In genomic region chr3:179336345-179336929, GRCh38 we compare ENCODE assay signal across 1 cellular context.
TF ChIP-seq lines count a peak whose summit lies in the region.

No MANE protein-coding gene starts in this region.

TF ChIP-seq in K562, 482 proteins besides CTCF, POLR2A, EP300 and RAD21 (continues in another document):
- no peak for TF ChIP-seq UBTF (IDR thresholded peaks at IDR 0.05; ENCODE audit: borderline replicate concordance in 1 of 2, low read depth in 2 of 2, low read length in 2 of 2)
- no peak for TF ChIP-seq THRA (IDR thresholded peaks at IDR 0.05)
- no peak for TF ChIP-seq ZNF280A (IDR thresholded peaks at IDR 0.05; ENCODE audit: low read depth, partially characterized antibody)
- 0 out of 2 replicates have a peak, but pooled peaks have one; percentile 25 for TF ChIP-seq CBFA2T2 (conservative IDR thresholded peaks at IDR 0.05)
- no peak for TF ChIP-seq ZBTB5 (IDR thresholded peaks at IDR 0.05)
- TF ChIP-seq KHSRP (IDR thresholded peaks at IDR 0.05): no peak
- peak; percentile 73 for TF ChIP-seq TCF3 (CRISPR knock-in tag; IDR thresholded peaks at IDR 0.05)
- no peak for TF ChIP-seq ZNF263 (CRISPR knock-in tag; IDR thresholded peaks at IDR 0.05; ENCODE audit: borderline replicate concordance)
- TF ChIP-seq MBD1 (CRISPR knock-in tag; IDR thresholded peaks at IDR 0.05): no peak
- TF ChIP-seq TEAD4 (IDR thresholded peaks at IDR 0.05; ENCODE audit: low read length): peak; percentile 68; the same call in 1 of the 2 replicates
- TF ChIP-seq TEAD4 (CRISPR knock-in tag; IDR thresholded peaks at IDR 0.05; ENCODE audit: borderline replicate concordance): no peak
- peak; percentile 56 for TF ChIP-seq TAL1 (IDR thresholded peaks at IDR 0.05)
- no peak for TF ChIP-seq NR1H2 (CRISPR knock-in tag; IDR thresholded peaks at IDR 0.05)
- 0 out of 2 replicates have a peak, but pooled peaks have one; percentile 14 for TF ChIP-seq RFX1 (IDR thresholded peaks at IDR 0.05)
- peak; percentile 34; the same call in 1 of the 2 replicates for TF ChIP-seq HMBOX1 (IDR thresholded peaks at IDR 0.05)
- no peak for TF ChIP-seq DPF2 (IDR thresholded peaks at IDR 0.05)
- TF ChIP-seq EZH2 (IDR thresholded peaks at IDR 0.05; ENCODE audit: borderline replicate concordance, low read depth, low read length): no peak
- no peak for TF ChIP-seq MBD2 (IDR thresholded peaks at IDR 0.05; ENCODE audit: borderline replicate concordance, low read depth)
- no peak for TF ChIP-seq MLLT1 (IDR thresholded peaks at IDR 0.05)
- no peak for TF ChIP-seq RBBP5 (IDR thresholded peaks at IDR 0.05; ENCODE audit: borderline replicate concordance, insufficient read depth, low read length, poor library complexity, severe bottlenecking)
- TF ChIP-seq ATF1 (CRISPR knock-in tag; IDR thresholded peaks at IDR 0.05): no peak
- no peak for TF ChIP-seq ATF1 (tag; IDR thresholded peaks at IDR 0.05)
- no peak for TF ChIP-seq TAF9B (IDR thresholded peaks at IDR 0.05; ENCODE audit: partially characterized antibody)
- TF ChIP-seq POLR2AphosphoS5 (IDR thresholded peaks at IDR 0.05; ENCODE audit: control insufficient read depth, insufficient read depth, low read depth, low read length): no peak
- peak; percentile 44 for TF ChIP-seq CBFA2T3 (IDR thresholded peaks at IDR 0.05)
- TF ChIP-seq CSDE1 (IDR thresholded peaks at IDR 0.05): no peak
- TF ChIP-seq SNRNP70 (optimal IDR thresholded peaks at IDR 0.05; ENCODE audit: low read depth, low read length): no peak
- TF ChIP-seq MAFF (IDR thresholded peaks at IDR 0.05; ENCODE audit: low read length): no peak
- TF ChIP-seq USF2 (CRISPR knock-in tag; IDR thresholded peaks at IDR 0.05): no peak
- no peak for TF ChIP-seq TGIF2 (CRISPR knock-in tag; IDR thresholded peaks at IDR 0.05)
- TF ChIP-seq HDAC1 (IDR thresholded peaks at IDR 0.05): no peak
- no peak for TF ChIP-seq OTX1 (CRISPR knock-in tag; IDR thresholded peaks at IDR 0.05)
- TF ChIP-seq RBM22 (IDR thresholded peaks at IDR 0.05; ENCODE audit: low read depth, low read length, poor library complexity, severe bottlenecking): no peak
- TF ChIP-seq TEAD1 (CRISPR knock-in tag; IDR thresholded peaks at IDR 0.05): no peak
- no peak for TF ChIP-seq ZNF24 (IDR thresholded peaks at IDR 0.05)
- TF ChIP-seq MEIS2 (IDR thresholded peaks at IDR 0.05; ENCODE audit: partially characterized antibody): no peak
- no peak for TF ChIP-seq BHLHE40 (IDR thresholded peaks at IDR 0.05; ENCODE audit: low read length)
- no peak for TF ChIP-seq SUPT5H (IDR thresholded peaks at IDR 0.05)
- TF ChIP-seq RBFOX2 (IDR thresholded peaks at IDR 0.05; ENCODE audit: low read depth, low read length): no peak
- TF ChIP-seq MLX (CRISPR knock-in tag; conservative IDR thresholded peaks at IDR 0.05): no peak
- peak; percentile 60 for TF ChIP-seq ARID1B (IDR thresholded peaks at IDR 0.05)
- no peak for TF ChIP-seq RREB1 (CRISPR knock-in tag; IDR thresholded peaks at IDR 0.05)
- no peak for TF ChIP-seq SNIP1 (IDR thresholded peaks at IDR 0.05; ENCODE audit: low read depth)
- TF ChIP-seq RBM39 (optimal IDR thresholded peaks at IDR 0.05; ENCODE audit: low read depth, low read length): no peak
- no peak for TF ChIP-seq TRIM24 (IDR thresholded peaks at IDR 0.05)
